ENCODE assay signal across 29 cellular contexts in the genomic region with DNA sequence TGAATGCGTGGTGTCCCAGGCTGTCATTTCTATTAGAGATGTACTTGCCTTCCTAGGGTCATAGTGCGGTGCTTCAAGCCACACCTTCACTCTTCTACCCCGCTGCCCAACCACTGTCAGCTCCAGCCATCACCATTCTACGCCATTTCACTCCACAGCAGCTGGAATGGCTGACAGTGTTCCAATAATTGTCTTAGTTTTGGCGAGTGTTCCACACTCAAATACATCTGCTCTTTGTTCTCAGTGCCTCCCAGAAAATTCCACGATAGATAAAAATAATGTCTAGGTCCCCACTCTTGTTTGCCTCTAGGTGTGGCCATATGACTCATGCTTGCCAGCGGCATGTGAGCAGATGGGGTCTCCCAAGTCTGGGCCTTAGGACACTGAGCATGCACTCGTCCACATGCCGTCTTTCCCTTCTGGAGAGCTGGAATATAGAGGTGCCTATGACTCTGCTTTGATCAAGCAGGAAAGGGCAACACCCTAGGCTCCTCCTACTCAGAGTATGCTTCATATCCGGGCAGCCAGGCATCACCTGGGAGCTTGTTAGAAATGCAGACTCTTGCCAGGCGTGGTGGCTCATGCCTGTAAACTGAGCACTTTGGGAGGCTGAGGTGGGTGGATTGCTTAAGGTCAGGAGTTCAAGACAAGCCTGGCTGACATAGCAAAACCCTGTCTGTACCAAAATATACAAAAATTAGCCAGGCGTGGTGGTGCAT.
A peak's percentile ranks its signal among the peaks of the same experiment; 100 is the strongest.
DNase-seq lines count a peak whose midpoint lies in the region; ATAC-seq and TF ChIP-seq lines count a peak whose summit lies in the region.
"Had no signal": no experiment of that assay in that cellular context is flagged by ENCODE, and none has a peak within 500 bp of the region (broad histone marks: within the 10 kb centered on the region; RNA-seq: fewer than 3 reads in every experiment).

No MANE protein-coding gene starts in this region.

- DNase-seq in Calu3 = peak; percentile 19
- DNase-seq in RPMI7951 (ENCODE audit: low read depth) = peak; percentile 1
- peak; percentile 84 for DNase-seq in esophagus muscularis mucosa (ENCODE audit: extremely low spot score)
- peak; percentile 3 for DNase-seq in renal cortical epithelial cell (ENCODE audit: low read depth)
- no peak for DNase-seq in H9
- DNase-seq in activated CD4-positive, CD25-positive, alpha-beta regulatory T cell (lab: John Stamatoyannopoulos, UW) = no peak
- DNase-seq in trophoblast cell = no peak
- DNase-seq: activated CD4-positive, alpha-beta T cell treated with anti-CD3 and anti-CD28 coated beads, Interleukin-2, amount 10 ng/mL, durations not matched to agents 24 days and 14 days; activated naive CD4-positive, alpha-beta T cell; activated T-cell treated with anti-CD3 and anti-CD28 coated beads, Interleukin-2, amount 50 U/mL, for 4 hours; body of pancreas; effector CD4-positive, alpha-beta T cell; foreskin fibroblast; KG1; mesenchymal stem cell; NCI-H1694; NCI-H2171; NCI-H510A treated with DMSO at 0.1 percent for 48 hours; NK-92 treated with Interleukin-12 subunit alpha and Interleukin-12 subunit beta, amount 100 ng/mL, for 24 hours; SHP77 treated with DMSO at 0.1 percent for 48 hours; stimulated activated CD4-positive, alpha-beta T cell treated with anti-CD3 and anti-CD28 coated beads, Interleukin-1b, Interleukin-23, amount 100 ng/mL, for 48 hours; stimulated activated CD8-positive, alpha-beta memory T cell treated with anti-CD3 and anti-CD28 coated beads, Interleukin-4, amount 100 ng/mL, for 48 hours; stimulated activated naive CD8-positive, alpha-beta T cell treated with anti-CD3 and anti-CD28 coated beads, Interleukin-15, amount 100 ng/mL, for 72 hours; T-helper 9 cell; WERI-Rb-1 had no signal

- WGBS in esophagus muscularis mucosa = 80% methylated on average over 12 of the region's 12 CpGs
- WGBS in H9 (ENCODE audit: extremely low coverage, insufficient read length, low lambda C conversion rate) = no CpG with 5 or more reads among the region's 12 CpGs
- WGBS in trophoblast cell (ENCODE audit: extremely low coverage, insufficient coverage, insufficient read length) = no CpG with 5 or more reads among the region's 12 CpGs

- H3K27me3 ChIP-seq in esophagus muscularis mucosa (no peaks in the 10 kb centered on the region), H9 (ENCODE audit: insufficient read depth, low read length) (no peaks in the 10 kb centered on the region), trophoblast cell (ENCODE audit: insufficient read depth, low read length) (no peaks in the 10 kb centered on the region)
- H3K27me3 ChIP-seq: body of pancreas, tibial nerve had no signal

- H3K4me2 ChIP-seq in H9 (ENCODE audit: insufficient read depth, insufficient read length, low read length) = no peak overlapping the region
- H3K4me2 ChIP-seq in trophoblast cell (ENCODE audit: low read length) = no peak overlapping the region
- H3K4me2 ChIP-seq: PC-9, smooth muscle cell had no signal

- no peak for ATAC-seq in HG03159 (IDR thresholded peaks at IDR 0.05; ENCODE audit: unreplicated experiment)
- ATAC-seq: activated T-cell treated with anti-CD3 and anti-CD28 coated beads, Interleukin-2, amount 50 U/mL, for 4 hours; body of pancreas; stimulated activated naive CD8-positive, alpha-beta T cell treated with anti-CD3 and anti-CD28 coated beads, Interleukin-15, amount 100 ng/mL, for 72 hours had no signal

- H3K79me2 ChIP-seq in H9 (ENCODE audit: insufficient read depth, low read length) = no peaks in the 10 kb centered on the region
- H3K79me2 ChIP-seq in trophoblast cell (ENCODE audit: control insufficient read depth, insufficient read depth, low read length, poor library complexity) = no peaks in the 10 kb centered on the region

- H4K8ac ChIP-seq in H9 (replicated peaks; ENCODE audit: insufficient read length, low read depth, low read length) (no peak overlapping the region), trophoblast cell (ENCODE audit: low read depth, low read length) (no peak overlapping the region)

- H3K36me3 Mint-ChIP-seq in Calu3 (ENCODE audit: insufficient read depth, unreplicated experiment) (no peaks in the 10 kb centered on the region), H9 (ENCODE audit: insufficient read depth in 1 of 3, low read depth in 3 of 3) (no peaks in the 10 kb centered on the region)

- H3K79me1 ChIP-seq in H9 (ENCODE audit: insufficient read depth, low read depth, low read length, poor library complexity, severe bottlenecking) (no peaks in the 10 kb centered on the region), trophoblast cell (ENCODE audit: low read length) (no peaks in the 10 kb centered on the region)

- CTCF ChIA-PET in Calu3 (lab: Charles Lee) = interaction anchor here (0.8 kb wide), 1 partner anchor 68 kb away, joined by 3 read pairs; no protein-coding TSS in a partner anchor

- TF ChIP-seq CTCF in Calu3 (IDR thresholded peaks at IDR 0.05; ENCODE audit: unreplicated experiment) = no peak
- no peak for TF ChIP-seq CTCF in esophagus muscularis mucosa (IDR thresholded peaks at IDR 0.05)
- no peak for TF ChIP-seq CTCF in H9 (conservative IDR thresholded peaks at IDR 0.05)

- no peaks in the 10 kb centered on the region for H3K27me3 Mint-ChIP-seq in Calu3 (ENCODE audit: unreplicated experiment)
- no peaks in the 10 kb centered on the region; the same call in 1 of the 2 replicates for H3K27me3 Mint-ChIP-seq in H9 (ENCODE audit: low read depth)
- H3K27me3 Mint-ChIP-seq: stimulated activated naive CD8-positive, alpha-beta T cell treated with anti-CD3 and anti-CD28 coated beads, Interleukin-15, amount 100 ng/mL, for 72 hours had no signal

- H4K20me1 ChIP-seq in H9 (ENCODE audit: control insufficient read depth, insufficient read depth, insufficient read length) = no peaks in the 10 kb centered on the region

- no peak overlapping the region for H3K23ac ChIP-seq in H9 (ENCODE audit: insufficient read length, low read depth, low read length)
- no peak overlapping the region for H3K23ac ChIP-seq in trophoblast cell (ENCODE audit: low read length)

- H3K36me3 ChIP-seq in esophagus muscularis mucosa = no peaks in the 10 kb centered on the region
- no peaks in the 10 kb centered on the region for H3K36me3 ChIP-seq in trophoblast cell (ENCODE audit: control insufficient read depth in 1 of 2, insufficient read depth in 2 of 2, low read length in 2 of 2)
- H3K36me3 ChIP-seq: tibial nerve, WERI-Rb-1 had no signal

- TF ChIP-seq EP300 in esophagus muscularis mucosa (IDR thresholded peaks at IDR 0.05) = no peak

- H3K27ac ChIP-seq in esophagus muscularis mucosa (replicated peaks in 1 of 4) (no peak overlapping the region), H9 (ENCODE audit: insufficient read length, low read depth, low read length) (no peak overlapping the region), trophoblast cell (ENCODE audit: low read depth, low read length) (no peak overlapping the region)
- H3K27ac ChIP-seq: body of pancreas, PC-9, WERI-Rb-1 had no signal

- H3K4me1 Mint-ChIP-seq in Calu3 (ENCODE audit: low read depth, unreplicated experiment) (peaks cover 10% of the 10 kb centered on the region), H9 (peaks cover 5 to 7% of the 10 kb centered on the region in 2 experiments)
- H3K4me1 Mint-ChIP-seq: activated CD4-positive, alpha-beta T cell treated with anti-CD3 and anti-CD28 coated beads, Interleukin-2, amount 10 ng/mL, durations not matched to agents 24 days and 14 days had no signal

- H3K9ac ChIP-seq in H9 (ENCODE audit: extremely low read depth, insufficient read length, low read length) (no peak overlapping the region), trophoblast cell (ENCODE audit: low read length) (no peak overlapping the region)

- H2AK5ac ChIP-seq in H9 (ENCODE audit: insufficient read length, low read length) (no peak overlapping the region), trophoblast cell (ENCODE audit: low read length) (no peak overlapping the region)

- TF ChIP-seq POLR2A in esophagus muscularis mucosa (IDR thresholded peaks at IDR 0.05; ENCODE audit: low read depth) = no peak

- H3K9me3 Mint-ChIP-seq in Calu3 (ENCODE audit: low read depth, unreplicated experiment) (peaks cover 3% of the 10 kb centered on the region), H9 (no peaks in the 10 kb centered on the region; a peak in 1 of 5 replicates)
- H3K9me3 Mint-ChIP-seq: activated CD4-positive, alpha-beta T cell treated with anti-CD3 and anti-CD28 coated beads, Interleukin-2, amount 10 ng/mL, durations not matched to agents 24 days and 14 days; activated T-cell treated with anti-CD3 and anti-CD28 coated beads, Interleukin-2, amount 50 U/mL, for 4 hours; stimulated activated naive CD8-positive, alpha-beta T cell treated with anti-CD3 and anti-CD28 coated beads, Interleukin-15, amount 100 ng/mL, for 72 hours had no signal

- H3K27ac Mint-ChIP-seq in Calu3 (ENCODE audit: unreplicated experiment) (no peak overlapping the region), H9 (no peak overlapping the region)
- H3K27ac Mint-ChIP-seq: activated CD4-positive, alpha-beta T cell treated with anti-CD3 and anti-CD28 coated beads, Interleukin-2, amount 10 ng/mL, durations not matched to agents 24 days and 14 days; stimulated activated naive CD8-positive, alpha-beta T cell treated with anti-CD3 and anti-CD28 coated beads, Interleukin-15, amount 100 ng/mL, for 72 hours had no signal

- H2BK12ac ChIP-seq in H9 (ENCODE audit: insufficient read length, low read depth, low read length) (no peak overlapping the region), trophoblast cell (ENCODE audit: low read length) (no peak overlapping the region)

- H4K12ac ChIP-seq in trophoblast cell (ENCODE audit: low read depth, low read length) = no peak overlapping the region

- intact Hi-C loops in Calu3 (cut with micrococcal nuclease; ENCODE audit: unreplicated experiment) (no loop called here), esophagus muscularis mucosa (cut with DNase I) (no loop called here)

- H3K4me1 ChIP-seq in esophagus muscularis mucosa = no peaks in the 10 kb centered on the region
- H3K4me1 ChIP-seq in H9 (ENCODE audit: insufficient read depth, low read length) = peaks cover 3% of the 10 kb centered on the region; the same call in 1 of the 2 replicates
- no peaks in the 10 kb centered on the region for H3K4me1 ChIP-seq in trophoblast cell (ENCODE audit: control insufficient read depth in 1 of 2, insufficient read depth in 2 of 2, low read length in 2 of 2)
- H3K4me1 ChIP-seq: body of pancreas had no signal

- H2BK20ac ChIP-seq in H9 (ENCODE audit: low read depth, low read length, poor library complexity, severe bottlenecking) = no peak overlapping the region

- H2BK120ac ChIP-seq in H9 (ENCODE audit: low read depth, low read length, poor library complexity, severe bottlenecking) (no peak overlapping the region), trophoblast cell (ENCODE audit: insufficient read depth, low read length, poor library complexity) (no peak overlapping the region)

- no peak overlapping the region for H3K4ac ChIP-seq in H9 (ENCODE audit: low read depth, low read length)
- no peak overlapping the region for H3K4ac ChIP-seq in trophoblast cell (ENCODE audit: low read depth, low read length)

- H4K5ac ChIP-seq in H9 (ENCODE audit: insufficient read length, low read depth, low read length) = no peak overlapping the region

- no peak overlapping the region for H3K18ac ChIP-seq in H9 (ENCODE audit: insufficient read length, low read depth, low read length)
- H3K18ac ChIP-seq in trophoblast cell (ENCODE audit: low read length) = no peak overlapping the region

- no peaks in the 10 kb centered on the region for H3K9me3 ChIP-seq in esophagus muscularis mucosa
- no peaks in the 10 kb centered on the region for H3K9me3 ChIP-seq in H9 (ENCODE audit: control insufficient read depth, low read depth, low read length)
- H3K9me3 ChIP-seq in trophoblast cell (ENCODE audit: insufficient read depth, low read depth, low read length) = no peaks in the 10 kb centered on the region
- H3K9me3 ChIP-seq: body of pancreas, tibial nerve had no signal

- no TSS peak for BruUV-seq in Calu3 (replicated peaks; lab: Mats Ljungman, UMichigan)

- no peak overlapping the region for H3T11ph ChIP-seq in H9 (ENCODE audit: low read length)

- H2AFZ ChIP-seq in H9 (ENCODE audit: low read length) (no peak overlapping the region), trophoblast cell (ENCODE audit: insufficient read depth, low read length, poor library complexity) (no peak overlapping the region)
- H2AFZ ChIP-seq: PC-9 had no signal

- no peak overlapping the region for H2BK15ac ChIP-seq in H9 (ENCODE audit: low read depth, low read length)

- H4K91ac ChIP-seq in H9 (ENCODE audit: insufficient read length, low read depth, low read length) (no peak overlapping the region), trophoblast cell (ENCODE audit: low read depth, low read length) (no peak overlapping the region)

- no peak overlapping the region for H3K56ac ChIP-seq in H9 (ENCODE audit: insufficient read length, low read depth, low read length)

- H3K23me2 ChIP-seq in H9 (ENCODE audit: insufficient read length, low read depth, low read length, poor library complexity, severe bottlenecking) = no peaks in the 10 kb centered on the region

- no peak overlapping the region for H3K4me3 Mint-ChIP-seq in Calu3 (ENCODE audit: low read depth, unreplicated experiment)
- H3K4me3 Mint-ChIP-seq in H9 = no peak overlapping the region
- H3K4me3 Mint-ChIP-seq: activated CD4-positive, alpha-beta T cell treated with anti-CD3 and anti-CD28 coated beads, Interleukin-2, amount 10 ng/mL, durations not matched to agents 24 days and 14 days; activated T-cell treated with anti-CD3 and anti-CD28 coated beads, Interleukin-2, amount 50 U/mL, for 4 hours; stimulated activated naive CD8-positive, alpha-beta T cell treated with anti-CD3 and anti-CD28 coated beads, Interleukin-15, amount 100 ng/mL, for 72 hours had no signal

- H2BK5ac ChIP-seq in H9 (ENCODE audit: insufficient read length, low read length) = no peak overlapping the region
- H2BK5ac ChIP-seq in trophoblast cell (ENCODE audit: low read depth, low read length, poor library complexity) = no peak overlapping the region

- H3K4me3 ChIP-seq in esophagus muscularis mucosa = no peak overlapping the region
- no peak overlapping the region for H3K4me3 ChIP-seq in trophoblast cell (ENCODE audit: low read depth, low read length)
- H3K4me3 ChIP-seq: body of pancreas, PC-9, smooth muscle cell, tibial nerve had no signal

- no peak overlapping the region for H3K14ac ChIP-seq in H9 (ENCODE audit: insufficient read depth, low read length)
- no peak overlapping the region for H3K14ac ChIP-seq in trophoblast cell (ENCODE audit: low read length)

Comparison
In these comparisons a context has a peak if more than half of its experiments do, and no peak if none do; other contexts are left out.
1. DNase-seq: peak in Calu3 (single experiment), RPMI7951 (single experiment), esophagus muscularis mucosa (single experiment) and renal cortical epithelial cell (single experiment); none in H9 (single experiment), activated CD4-positive, CD25-positive, alpha-beta regulatory T cell (0 of 4) and trophoblast cell (0 of 2).